ENCODE assay signal across 30 cellular contexts in genomic region chr18:44673256-44673950, GRCh38.
"Had no signal": no experiment of that assay in that cellular context is flagged by ENCODE, and none has a peak within 500 bp of the region (broad histone marks: within the 10 kb centered on the region; RNA-seq: fewer than 3 reads in every experiment).

No MANE protein-coding gene starts in this region.

- H3K27me3 Mint-ChIP-seq: natural killer cell treated with Interleukin-12 subunit alpha and Interleukin-12 subunit beta and Interleukin-15 and Interleukin-18, amount 100 ng/mL, for 72 hours had no signal

- H3K36me3 ChIP-seq: adrenal gland, colonic mucosa, gastrocnemius medialis, pancreas, suprapubic skin, tibial artery, upper lobe of right lung had no signal

- H3K4me3 ChIP-seq: adrenal gland, body of pancreas, colonic mucosa, gastrocnemius medialis, lung, mucosa of descending colon, pancreas, psoas muscle, suprapubic skin, tibial artery, upper lobe of right lung had no signal

- H3K4me3 Mint-ChIP-seq: activated naive CD8-positive, alpha-beta T cell; natural killer cell treated with Interleukin-12 subunit alpha and Interleukin-12 subunit beta and Interleukin-15 and Interleukin-18, amount 100 ng/mL, for 72 hours; T-helper 1 cell treated with Interleukin-12 subunit alpha and Interleukin-12 subunit beta and Interleukin-4 antibody, amounts not matched to agents 30 μg/mL and 1 μg/mL, for 36 hours had no signal

- H3K36me3 Mint-ChIP-seq: activated naive CD8-positive, alpha-beta T cell; natural killer cell treated with Interleukin-12 subunit alpha and Interleukin-12 subunit beta and Interleukin-15 and Interleukin-18, amount 100 ng/mL, for 72 hours had no signal

- ATAC-seq: body of pancreas; left cardiac atrium; mucosa of descending colon; natural killer cell treated with Interleukin-12 subunit alpha and Interleukin-12 subunit beta and Interleukin-15 and Interleukin-18, amount 100 ng/mL, for 72 hours; pancreas; psoas muscle; upper lobe of right lung had no signal

- H3K9me3 Mint-ChIP-seq: natural killer cell treated with Interleukin-12 subunit alpha and Interleukin-12 subunit beta and Interleukin-15 and Interleukin-18, amount 100 ng/mL, for 72 hours; T-helper 1 cell treated with Interleukin-12 subunit alpha and Interleukin-12 subunit beta and Interleukin-4 antibody, amounts not matched to agents 30 μg/mL and 1 μg/mL, for 36 hours had no signal

- H3K27me3 ChIP-seq: adrenal gland, body of pancreas, colonic mucosa, gastrocnemius medialis, pancreas, suprapubic skin, tibial artery, upper lobe of right lung had no signal

- DNase-seq: activated CD4-positive, alpha-beta T cell treated with anti-CD3 and anti-CD28 coated beads for 4 hours; activated CD4-positive, alpha-beta T cell treated with anti-CD3 and anti-CD28 coated beads, Interleukin-2, amount 50 U/mL, for 48 hours; activated CD8-positive, alpha-beta memory T cell treated with anti-CD3 and anti-CD28 coated beads for 24 hours; activated effector memory CD4-positive, alpha-beta T cell treated with Interleukin-2 at 50 U/mL for 16 hours; activated naive CD4-positive, alpha-beta T cell treated with Interleukin-2 at 50 U/mL for 16 hours; adrenal gland; aorta; colonic mucosa; effector CD8-positive, alpha-beta T cell; gastrocnemius medialis; hippocampal formation; left cardiac atrium; mucosa of descending colon; nucleus accumbens; pancreas; psoas muscle; stimulated activated CD4-positive, alpha-beta T cell treated with anti-CD3 and anti-CD28 coated beads, Interleukin-15, amount 100 ng/mL, for 24 hours; stimulated activated CD4-positive, alpha-beta T cell treated with anti-CD3 and anti-CD28 coated beads, Interleukin-2, amount 100 ng/mL, for 24 hours; stimulated activated naive CD4-positive, alpha-beta T cell; T-helper 9 cell; tibial artery; upper lobe of right lung had no signal

- H3K9me3 ChIP-seq: adrenal gland, body of pancreas, colonic mucosa, gastrocnemius medialis, mucosa of descending colon, pancreas, psoas muscle, suprapubic skin, tibial artery, upper lobe of right lung had no signal

- H3K27ac Mint-ChIP-seq: activated naive CD8-positive, alpha-beta T cell; natural killer cell treated with Interleukin-12 subunit alpha and Interleukin-12 subunit beta and Interleukin-15 and Interleukin-18, amount 100 ng/mL, for 72 hours; T-helper 1 cell treated with Interleukin-12 subunit alpha and Interleukin-12 subunit beta and Interleukin-4 antibody, amounts not matched to agents 30 μg/mL and 1 μg/mL, for 36 hours had no signal

- FAIRE-seq: pancreas, TTC549 had no signal

- H3K27ac ChIP-seq: adrenal gland, body of pancreas, colonic mucosa, gastrocnemius medialis, pancreas, psoas muscle, suprapubic skin, tibial artery, upper lobe of right lung, VCaP had no signal

- H3K4me1 ChIP-seq: adrenal gland, colonic mucosa, gastrocnemius medialis had no signal
